Comparison of ENCODE assay signal across 8 cellular contexts in the genomic region with DNA sequence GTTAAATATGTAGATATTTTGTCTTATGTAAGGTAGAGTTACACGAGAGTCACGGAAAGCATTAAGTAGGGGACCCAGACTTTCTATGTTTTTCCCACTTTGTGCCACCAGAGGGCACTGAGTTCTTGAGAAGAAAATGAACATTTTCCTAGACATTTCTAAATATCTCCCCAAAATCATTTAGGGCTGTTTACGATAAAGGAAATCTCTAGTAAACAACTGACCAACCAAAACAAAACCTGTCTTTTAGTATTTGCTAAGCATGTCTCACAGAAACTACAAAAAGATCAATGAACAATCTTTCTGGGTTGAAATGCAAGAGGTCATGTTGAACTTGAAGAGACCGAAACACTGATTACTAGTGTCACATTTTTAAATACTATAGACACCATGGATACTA. TPM values are rescaled to one million over a fixed set of nuclear protein-coding genes. Genes with fewer than 3 reads are reported as not detected.
DNase-seq lines count a peak whose midpoint lies in the region; ATAC-seq and TF ChIP-seq lines count a peak whose summit lies in the region.

No MANE protein-coding gene starts in this region.

- intact Hi-C loops in heart right ventricle (cut with DNase I) (no loop called here), Right ventricle myocardium inferior (cut with DNase I) (no loop called here)

- no peak for ATAC-seq in heart right ventricle
- ATAC-seq in Right ventricle myocardium inferior: no peak
- peak; percentile 73 for ATAC-seq in GM21619 (IDR thresholded peaks at IDR 0.05; ENCODE audit: unreplicated experiment)
- ATAC-seq in HG03521 (IDR thresholded peaks at IDR 0.05; ENCODE audit: unreplicated experiment): no peak

- H3K4me2 ChIP-seq in MM.1S (ENCODE audit: low read depth, low read length): no peak overlapping the region

- no peaks in the 10 kb centered on the region for H4K20me1 ChIP-seq in MM.1S (ENCODE audit: insufficient read depth, low read length)

- H3K9ac ChIP-seq in MM.1S (ENCODE audit: low read length): no peak overlapping the region

- H3F3A ChIP-seq in MM.1S (ENCODE audit: insufficient read depth, low read length): no peaks in the 10 kb centered on the region

- H3K4me3 ChIP-seq in heart right ventricle (no peak overlapping the region), MM.1S (ENCODE audit: low read length) (no peak overlapping the region), fibroblast of pulmonary artery (replicated peaks; ENCODE audit: low read depth, low read length) (no peak overlapping the region)

- WGBS in heart right ventricle, 2 donors: 39 to 51% methylated on average over 4 of the region's 4 CpGs

- no peak overlapping the region for H3K27ac ChIP-seq in heart right ventricle
- no peak overlapping the region for H3K27ac ChIP-seq in MM.1S (ENCODE audit: low read length)

- H3K4me1 ChIP-seq in heart right ventricle: no peaks in the 10 kb centered on the region
- no peaks in the 10 kb centered on the region for H3K4me1 ChIP-seq in MM.1S (ENCODE audit: low read length)

- H3K79me2 ChIP-seq in MM.1S (ENCODE audit: low read length): no peaks in the 10 kb centered on the region

- H3K9me3 ChIP-seq in heart right ventricle (no peaks in the 10 kb centered on the region), MM.1S (replicated peaks; ENCODE audit: insufficient read depth, low read length) (no peaks in the 10 kb centered on the region)

- DNase-seq in heart right ventricle (no peak), Right ventricle myocardium inferior (ENCODE audit: missing footprints) (no peak), MM.1S (peak; percentile 58), fibroblast of pulmonary artery (ENCODE audit: low read depth) (peak; percentile 70), putamen (ENCODE audit: low spot score) (peak; percentile 23)
- peak; percentile 32 for DNase-seq in activated CD4-positive, alpha-beta T cell treated with anti-CD3 and anti-CD28 coated beads, Interleukin-2, amount 50 U/mL, for 1 hour

- H3K27me3 ChIP-seq in heart right ventricle (no peaks in the 10 kb centered on the region), MM.1S (replicated peaks; ENCODE audit: insufficient read depth, low read length) (no peaks in the 10 kb centered on the region)

- H2AFZ ChIP-seq in MM.1S (ENCODE audit: low read length): no peak overlapping the region

- peak; percentile 18 to 76 (median 61) for TF ChIP-seq CTCF in heart right ventricle (IDR thresholded peaks at IDR 0.05)
- TF ChIP-seq CTCF in MM.1S (IDR thresholded peaks at IDR 0.05; ENCODE audit: low read length): peak; percentile 64
- peak; percentile 77 for TF ChIP-seq CTCF in fibroblast of pulmonary artery (IDR thresholded peaks at IDR 0.05; ENCODE audit: low read length, missing control alignments)

- H3K36me3 ChIP-seq in heart right ventricle (peaks cover 0 to 18% (median 0%) of the 10 kb centered on the region in 9 donors), MM.1S (replicated peaks; ENCODE audit: insufficient read depth, low read length) (no peaks in the 10 kb centered on the region)

- no peaks in the 10 kb centered on the region for H3K9me2 ChIP-seq in MM.1S (replicated peaks; ENCODE audit: insufficient read depth, low read length)

RNA-seq across cellular contexts. Expression of a gene that starts 16.1 kb away (rescaled TPM):
- not detected for total RNA-seq in heart right ventricle
- polyA plus RNA-seq in heart right ventricle: not detected
- not detected for total RNA-seq in Right ventricle myocardium inferior

RNA-seq across cellular contexts. Expression of a gene that starts 33.2 kb away (rescaled TPM):
- total RNA-seq in heart right ventricle: 10 to 100 TPM; 32.1 to 43.7 (median 36.0) TPM
- polyA plus RNA-seq in heart right ventricle: 10 to 100 TPM; 10.8 to 18.0 TPM
- total RNA-seq in Right ventricle myocardium inferior: 33.5 TPM

Comparison
In these comparisons a context has a peak if more than half of its experiments do, and no peak if none do; other contexts are left out.
1. DNase-seq: peak in MM.1S (single experiment), activated CD4-positive, alpha-beta T cell treated with anti-CD3 and anti-CD28 coated beads, Interleukin-2, amount 50 U/mL, for 1 hour (single experiment), fibroblast of pulmonary artery (single experiment) and putamen (single experiment); none in heart right ventricle (0 of 2) and Right ventricle myocardium inferior (single experiment).
2. Peak in every context shown above with its lines, with median percentiles within 50 percentile points of each other: CTCF ChIP-seq.